Comparison of ENCODE assay signal across 22 cellular contexts in genomic region chr7:30526163-30526562, GRCh38. TPM values are rescaled to one million over a fixed set of nuclear protein-coding genes. Genes with fewer than 3 reads are reported as not detected.
DNase-seq lines count a peak whose midpoint lies in the region; ATAC-seq and TF ChIP-seq lines count a peak whose summit lies in the region.
"Had no signal": no experiment of that assay in that cellular context is flagged by ENCODE, and none has a peak within 500 bp of the region (broad histone marks: within the 10 kb centered on the region; RNA-seq: fewer than 3 reads in every experiment).

No MANE protein-coding gene starts in this region.

- no peaks in the 10 kb centered on the region for H3K36me3 ChIP-seq in endodermal cell (ENCODE audit: control insufficient read depth, insufficient read depth, low read length)

- H3K27ac ChIP-seq in endodermal cell (ENCODE audit: low read depth, low read length) = no peak overlapping the region
- H3K27ac ChIP-seq: 22Rv1 had no signal

- ATAC-seq in HG03457 (IDR thresholded peaks at IDR 0.05; ENCODE audit: unreplicated experiment) (no peak), GM19452 (IDR thresholded peaks at IDR 0.05; ENCODE audit: unreplicated experiment) (no peak)

- POLR2A ChIA-PET in GM10248 (lab: Yijun Ruan, JAX) = no interaction called here

- no peak overlapping the region for H3K27ac Mint-ChIP-seq in endodermal cell
- H3K27ac Mint-ChIP-seq: B cell, HFFc6 had no signal

- no peak for TF ChIP-seq POLR2A in NB4 (IDR thresholded peaks at IDR 0.05; ENCODE audit: extremely low read depth, insufficient read length)

- H3K9me3 Mint-ChIP-seq in endodermal cell = no peaks in the 10 kb centered on the region
- H3K9me3 Mint-ChIP-seq: CD4-positive, CD25-positive, alpha-beta regulatory T cell; HFFc6 had no signal

- no peaks in the 10 kb centered on the region for H3K9me3 ChIP-seq in endodermal cell (ENCODE audit: control insufficient read depth, low read length)
- H3K9me3 ChIP-seq: Caco-2 had no signal

- 93 to 100% methylated on average over 2 to 4 of the region's 4 CpGs for WGBS in endodermal cell (ENCODE audit: insufficient coverage in 1 of 2, insufficient read length in 1 of 2), 2 experiments

- H3K27me3 ChIP-seq in endodermal cell (ENCODE audit: control insufficient read depth, insufficient read depth, low read length, poor library complexity, severe bottlenecking) = peaks cover 75% of the 10 kb centered on the region

- H3K9ac ChIP-seq in endodermal cell (ENCODE audit: extremely low read depth, low read length, poor library complexity, severe bottlenecking) = no peak overlapping the region

- CTCF ChIA-PET in GM10248 (lab: Yijun Ruan, JAX) = no interaction called here

- peaks cover 9% of the 10 kb centered on the region for H3K4me1 ChIP-seq in endodermal cell (ENCODE audit: control insufficient read depth, insufficient read depth, low read length)

- peaks cover 64% of the 10 kb centered on the region for H3K27me3 Mint-ChIP-seq in endodermal cell (ENCODE audit: insufficient read depth)
- H3K27me3 Mint-ChIP-seq: B cell; CD4-positive, CD25-positive, alpha-beta regulatory T cell had no signal

- H3K4me3 ChIP-seq in NB4 (ENCODE audit: low read depth, low read length) = no peak overlapping the region
- no peak overlapping the region for H3K4me3 ChIP-seq in endodermal cell (ENCODE audit: low read length)

- no peak overlapping the region for H3K4me3 Mint-ChIP-seq in endodermal cell
- H3K4me3 Mint-ChIP-seq: B cell; CD4-positive, CD25-positive, alpha-beta regulatory T cell; HFFc6 had no signal

- H3K4me1 Mint-ChIP-seq in endodermal cell = peaks cover 2% of the 10 kb centered on the region

- no peaks in the 10 kb centered on the region for H3K36me3 Mint-ChIP-seq in endodermal cell (ENCODE audit: low read depth)

- DNase-seq in NCI-H748 (lab: John Stamatoyannopoulos, UW; ENCODE audit: unreplicated experiment) (peak; percentile 20), NCI-H748 treated with DMSO at 0.1 percent for 48 hours (lab: John Stamatoyannopoulos, UW) (no peak), NB4 (ENCODE audit: low read depth) (peak; percentile 25), endodermal cell (peak; percentile 47), GM10248 (ENCODE audit: extremely low spot score) (no peak), LoVo (ENCODE audit: low spot score) (no peak)
- DNase-seq: Caco-2; CD4-positive, CD25-positive, alpha-beta regulatory T cell; DMS153; HFFc6; KBM-7; NCI-H1105; NCI-H2081; NCI-H2171 treated with DMSO at 0.1 percent for 48 hours; NCI-H446 treated with DMSO at 0.1 percent for 48 hours; NCI-H774; RPMI8226; SHP77 treated with DMSO at 0.1 percent for 48 hours had no signal

- TF ChIP-seq CTCF in NB4 (IDR thresholded peaks at IDR 0.05; ENCODE audit: low read depth, low read length) = no peak
- TF ChIP-seq CTCF in endodermal cell (conservative IDR thresholded peaks at IDR 0.05) = no peak
- TF ChIP-seq CTCF in GM10248 (IDR thresholded peaks at IDR 0.05; ENCODE audit: control extremely low read depth, extremely low read depth, low read depth, missing control alignments) = no peak

RNA-seq across cellular contexts. Expression of gene GGCT, which starts 21.5 kb away (rescaled TPM):
- 10 to 100 TPM; 46.4 to 48.9 TPM for total RNA-seq in endodermal cell
- 47.9 TPM for polyA plus RNA-seq in endodermal cell (2013, experiment 1 of 2)
- 44.2 TPM for polyA plus RNA-seq in endodermal cell (2013, experiment 2 of 2)

RNA-seq across cellular contexts. Expression of gene NOD1, which starts 47.6 kb away (rescaled TPM):
- 1 to 10 TPM; 3.3 to 3.4 TPM for total RNA-seq in endodermal cell
- polyA plus RNA-seq in endodermal cell (2013, experiment 1 of 2) = 6.3 TPM
- polyA plus RNA-seq in endodermal cell (2013, experiment 2 of 2) = 6.3 TPM

Comparison
In these comparisons a context has a peak if more than half of its experiments do, and no peak if none do; other contexts are left out.
1. DNase-seq: peak in NCI-H748 (single experiment), NB4 (single experiment) and endodermal cell (single experiment); none in NCI-H748 treated with DMSO at 0.1 percent for 48 hours (single experiment), GM10248 (single experiment) and LoVo (single experiment).